8 cellular contexts compared by ENCODE assay signal in the genomic region with DNA sequence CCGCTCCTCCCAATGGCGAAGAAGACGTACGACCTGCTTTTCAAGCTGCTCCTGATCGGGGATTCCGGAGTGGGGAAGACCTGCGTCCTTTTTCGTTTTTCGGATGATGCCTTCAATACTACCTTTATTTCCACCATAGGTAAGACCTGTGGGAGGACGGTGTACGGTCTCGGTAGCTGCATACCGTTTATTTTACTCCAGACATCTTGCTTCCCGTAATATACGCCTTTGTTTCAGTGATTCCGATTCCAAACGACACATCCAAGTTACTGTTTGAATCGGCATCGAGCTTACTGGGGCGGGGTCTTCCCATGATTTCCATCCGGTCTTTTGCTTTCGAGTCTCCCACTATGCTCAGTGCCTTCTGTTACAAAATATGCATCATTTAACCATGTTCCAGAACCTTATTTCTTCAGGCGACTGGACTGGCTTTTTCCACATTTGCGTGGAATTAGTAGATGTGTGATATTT. TPM values are rescaled to one million over a fixed set of nuclear protein-coding genes. Genes with fewer than 3 reads are reported as not detected.
DNase-seq lines count a peak whose midpoint lies in the region; ATAC-seq and TF ChIP-seq lines count a peak whose summit lies in the region.

No MANE protein-coding gene starts in this region.

- H3K9me3 ChIP-seq in mucosa of descending colon, result no peaks in the 10 kb centered on the region

- intact Hi-C loops in mucosa of descending colon (cut with DNase I, micrococcal nuclease), result no loop called here

- H3K4me3 ChIP-seq in mucosa of descending colon, result peak overlapping the region; percentile 96

- H3K36me3 ChIP-seq in mucosa of descending colon (ENCODE audit: low read depth), result no peaks in the 10 kb centered on the region

- H3K4me1 ChIP-seq in mucosa of descending colon (ENCODE audit: low read depth), result peaks cover 20% of the 10 kb centered on the region

- DNase-seq in NCI-H526 treated with DMSO at 0.1 percent for 48 hours (lab: John Stamatoyannopoulos, UW), result peak; percentile 59
- DNase-seq in cerebellar cortex (ENCODE audit: low spot score), result peak; percentile 29
- DNase-seq in mucosa of descending colon, result peak in 1 of 3 donors; percentile 38
- DNase-seq in NAMALWA (ENCODE audit: low spot score), result no peak
- no peak for DNase-seq in NCI-H1436 treated with DMSO at 0.1 percent for 48 hours (lab: John Stamatoyannopoulos, UW)
- no peak for DNase-seq in germinal center (ENCODE audit: low spot score)
- no peak for DNase-seq in activated CD4-positive, CD25-positive, alpha-beta regulatory T cell (lab: John Stamatoyannopoulos, UW)

- no peak for TF ChIP-seq CTCF in mucosa of descending colon (IDR thresholded peaks at IDR 0.05)

- ATAC-seq in GM18499 (IDR thresholded peaks at IDR 0.05; ENCODE audit: insufficient read depth, unreplicated experiment), result peak; percentile 2
- no peak for ATAC-seq in mucosa of descending colon

RNA-seq across cellular contexts. Expression of gene RAB10, which starts 0.7 kb away (rescaled TPM):
- 100 to 1,000 TPM; 129 to 166 (median 162) TPM for total RNA-seq in mucosa of descending colon

RNA-seq across cellular contexts. Expression of gene KIF3C, which starts 52.3 kb away (rescaled TPM):
- 10 to 100 TPM in 1 of 3 donors, 1 to 10 TPM in 2; 1.7 to 14.9 (median 3.3) TPM for total RNA-seq in mucosa of descending colon

Comparison
In these comparisons a context has a peak if more than half of its experiments do, and no peak if none do; other contexts are left out.
1. DNase-seq: peak in NCI-H526 treated with DMSO at 0.1 percent for 48 hours (single experiment) and cerebellar cortex (single experiment); none in NAMALWA (single experiment), NCI-H1436 treated with DMSO at 0.1 percent for 48 hours (single experiment), germinal center (single experiment) and activated CD4-positive, CD25-positive, alpha-beta regulatory T cell (0 of 4).